Comparison of ENCODE assay signal across 14 cellular contexts in genomic region chr19:36149673-36150406, GRCh38. TPM values are rescaled to one million over a fixed set of nuclear protein-coding genes. Genes with fewer than 3 reads are reported as not detected.
DNase-seq lines count a peak whose midpoint lies in the region; ATAC-seq, FAIRE-seq and TF ChIP-seq lines count a peak whose summit lies in the region.
"Had no signal": no experiment of that assay in that cellular context is flagged by ENCODE, and none has a peak within 500 bp of the region (broad histone marks: within the 10 kb centered on the region; RNA-seq: fewer than 3 reads in every experiment).

No MANE protein-coding gene starts in this region.

- CTCF ChIA-PET in A549 (lab: Yijun Ruan, JAX) = interaction anchor here (0.6 to 7.2 kb wide), 5 partner anchors 18 to 89 kb away, joined by 3 to 67 read pairs (median 4); no protein-coding TSS in a partner anchor

- POLR2A ChIA-PET in A549 (lab: Yijun Ruan, JAX) = interaction anchor here (0.7 to 1.1 kb wide), 2 partner anchors 10 to 35 kb away, joined by 3 to 4 read pairs; partner anchors contain the start of genes CAPNS1, POLR2I and TBCB

- TF ChIP-seq RAD21 in A549 (conservative IDR thresholded peaks at IDR 0.05 in 1 of 2, IDR thresholded peaks at IDR 0.05 in 1 of 2) = no peak

- TF ChIP-seq CTCF in A549 (IDR thresholded peaks at IDR 0.05) (no peak), heart right ventricle (IDR thresholded peaks at IDR 0.05) (no peak)

- H3K4me1 Mint-ChIP-seq in T-helper 17 cell = peaks cover 9% of the 10 kb centered on the region

- H3K4me2 ChIP-seq in A549 = no peak overlapping the region

- H3K4me3 Mint-ChIP-seq in T-helper 17 cell = no peak overlapping the region
- H3K4me3 Mint-ChIP-seq: immature natural killer cell had no signal

- peak overlapping the region; percentile 49 for H3K27ac Mint-ChIP-seq in T-helper 17 cell

- H3K4me3 ChIP-seq in A549 (no peak overlapping the region), heart right ventricle (no peak overlapping the region)

- no peak for TF ChIP-seq EP300 in A549 (IDR thresholded peaks at IDR 0.05)

- H3K27ac ChIP-seq in A549 (no peak overlapping the region), heart right ventricle (peak overlapping the region in 7 of 10 donors; percentile 15 to 100 (median 98))

- intact Hi-C loops in heart right ventricle (cut with DNase I) = no loop called here

- FAIRE-seq in A549 (lab: Jason Lieb, UNC) = no peak
- FAIRE-seq: colon had no signal

- H3K27me3 Mint-ChIP-seq in T-helper 17 cell = no peaks in the 10 kb centered on the region

- no peaks in the 10 kb centered on the region for H3K27me3 ChIP-seq in heart right ventricle

- peaks cover 5 to 65% (median 56%) of the 10 kb centered on the region in 9 donors for H3K36me3 ChIP-seq in heart right ventricle

- H3K36me3 Mint-ChIP-seq in T-helper 17 cell (ENCODE audit: low read depth) = peaks cover 14% of the 10 kb centered on the region

- H3K4me1 ChIP-seq in A549 = no peaks in the 10 kb centered on the region
- H3K4me1 ChIP-seq in heart right ventricle = peaks cover 9 to 46% (median 27%) of the 10 kb centered on the region in 9 donors

- WGBS in A549 (ENCODE audit: missing lambda C conversion rate) = 91% methylated on average over 13 of the region's 13 CpGs
- 54 to 63% methylated on average over 13 of the region's 13 CpGs for WGBS in heart right ventricle, 2 donors

- no peak for DNase-seq in A549 (ENCODE audit: low read depth in 1 of 2, low spot score in 1 of 2)
- no peak for DNase-seq in T-helper 17 cell
- DNase-seq in heart right ventricle = peak in 1 of 2 donors; percentile 37
- DNase-seq in activated CD8-positive, alpha-beta memory T cell treated with anti-CD3 and anti-CD28 coated beads, Interleukin-2, amount 50 U/mL, for 48 hours = no peak
- DNase-seq: activated CD4-positive, CD25-positive, alpha-beta regulatory T cell; immature natural killer cell; NCI-H226; stimulated activated CD4-positive, alpha-beta T cell treated with anti-CD3 and anti-CD28 coated beads, Interleukin-1b, Interleukin-23, amount 100 ng/mL, for 48 hours had no signal

- peak; percentile 7 to 20; a peak in 4 of 6 replicates for ATAC-seq in A549
- no peak for ATAC-seq in T-helper 17 cell
- ATAC-seq in heart right ventricle = peak in 2 of 8 donors; percentile 1 to 4
- no peak for ATAC-seq in GM21717 (IDR thresholded peaks at IDR 0.05; ENCODE audit: unreplicated experiment)
- no peak for ATAC-seq in GM18517 (IDR thresholded peaks at IDR 0.05; ENCODE audit: unreplicated experiment)

- H3K9me3 ChIP-seq in A549 (no peaks in the 10 kb centered on the region), T-helper 17 cell (ENCODE audit: control insufficient read depth, low read length, poor library complexity, severe bottlenecking) (no peaks in the 10 kb centered on the region), heart right ventricle (no peaks in the 10 kb centered on the region)

- no peak for TF ChIP-seq POLR2A in A549 (IDR thresholded peaks at IDR 0.05; ENCODE audit: low read length)

TF ChIP-seq in A549, 52 proteins besides CTCF, POLR2A, EP300 and RAD21:
- TF ChIP-seq CBX2 (IDR thresholded peaks at IDR 0.05; ENCODE audit: borderline replicate concordance, low read depth) (no peak), JUNB (IDR thresholded peaks at IDR 0.05) (no peak), POLR2AphosphoS2 (conservative IDR thresholded peaks at IDR 0.05; ENCODE audit: low read length) (no peak), BHLHE40 (IDR thresholded peaks at IDR 0.05; ENCODE audit: low read depth, low read length) (no peak), PHF8 (IDR thresholded peaks at IDR 0.05; ENCODE audit: borderline replicate concordance, low read depth) (no peak), EHF (CRISPR knock-in tag; IDR thresholded peaks at IDR 0.05) (no peak), USF2 (IDR thresholded peaks at IDR 0.05) (no peak), CHD4 (IDR thresholded peaks at IDR 0.05; ENCODE audit: borderline replicate concordance) (no peak), CHD2 (IDR thresholded peaks at IDR 0.05; ENCODE audit: low read length, partially characterized antibody) (no peak), ZC3H11A (IDR thresholded peaks at IDR 0.05) (no peak)

RNA-seq across cellular contexts. Expression of gene COX7A1, which starts 2.4 kb away (rescaled TPM):
- not detected in 2 replicates for polyA plus RNA-seq in A549 (2011; rRNA removed)
- polyA plus RNA-seq in A549 (2012; cell fraction: cytosol; rRNA removed) = not detected in 2 replicates
- polyA plus RNA-seq in A549 (2012; cell fraction: nucleus; rRNA removed) = not detected in 2 replicates
- not detected in 3 replicates for polyA plus RNA-seq in A549 (2017; fragmentation: RNase III; extraction: RNeasy Plus Mini Kit Qiagen cat#74134 plus additional on column Dnase treatment)
- polyA minus RNA-seq in A549 (2011; rRNA and poly(A)+ RNA removed) = not detected in 2 replicates
- not detected for total RNA-seq in T-helper 17 cell
- 1,000 to 10,000 TPM; 1,564 to 3,571 (median 2,793) TPM for total RNA-seq in heart right ventricle
- 1,000 to 10,000 TPM in 1 of 2 donors, 100 to 1,000 TPM in 1; 850 to 2,441 TPM for polyA plus RNA-seq in heart right ventricle
- total RNA-seq: HT-29 had no signal
- polyA plus RNA-seq: immature natural killer cell had no signal

RNA-seq across cellular contexts. Expression of gene CAPNS1, which starts 10.0 kb away (rescaled TPM):
- polyA plus RNA-seq in A549 (2011; rRNA removed) = 1,014 and 1,236 TPM in 2 replicates
- polyA plus RNA-seq in A549 (2012; cell fraction: cytosol; rRNA removed) = 1,125 and 1,682 TPM in 2 replicates
- polyA plus RNA-seq in A549 (2012; cell fraction: nucleus; rRNA removed) = 829 and 1,189 TPM in 2 replicates
- polyA plus RNA-seq in A549 (2017; fragmentation: RNase III; extraction: RNeasy Plus Mini Kit Qiagen cat#74134 plus additional on column Dnase treatment) = 1,540 to 1,639 TPM (median 1,551 TPM) in 3 replicates
- polyA minus RNA-seq in A549 (2011; rRNA and poly(A)+ RNA removed) = 1,088 and 1,267 TPM in 2 replicates
- 100 to 1,000 TPM; 323 to 327 TPM for total RNA-seq in T-helper 17 cell
- 1,000 to 10,000 TPM in 1 of 10 donors, 100 to 1,000 TPM in 9; 800 to 1,095 (median 894) TPM for total RNA-seq in heart right ventricle
- 1,000 to 10,000 TPM in 1 of 2 donors, 100 to 1,000 TPM in 1; 745 to 1,027 TPM for polyA plus RNA-seq in heart right ventricle

RNA-seq across cellular contexts. Expression of gene TBCB, which starts 34.6 kb away (rescaled TPM):
- polyA plus RNA-seq in A549 (2011; rRNA removed) (384 and 395 TPM in 2 replicates), A549 (2017; fragmentation: RNase III; extraction: RNeasy Plus Mini Kit Qiagen cat#74134 plus additional on column Dnase treatment) (352 to 400 TPM (median 397 TPM) in 3 replicates), heart right ventricle (100 to 1,000 TPM; 142 to 193 TPM)
- 1,257 and 1,314 TPM in 2 replicates for polyA plus RNA-seq in A549 (2012; cell fraction: cytosol; rRNA removed)
- 726 and 838 TPM in 2 replicates for polyA plus RNA-seq in A549 (2012; cell fraction: nucleus; rRNA removed)
- 256 and 287 TPM in 2 replicates for polyA minus RNA-seq in A549 (2011; rRNA and poly(A)+ RNA removed)
- total RNA-seq in T-helper 17 cell (100 to 1,000 TPM; 127 to 131 TPM), heart right ventricle (100 to 1,000 TPM in 4 of 10 donors, 10 to 100 TPM in 6; 73.0 to 134 (median 97.3) TPM)

RNA-seq across cellular contexts. Expression of gene POLR2I, which starts 35.2 kb away (rescaled TPM):
- 107 and 123 TPM in 2 replicates for polyA plus RNA-seq in A549 (2011; rRNA removed)
- polyA plus RNA-seq in A549 (2012; cell fraction: cytosol; rRNA removed) = 490 and 587 TPM in 2 replicates
- polyA plus RNA-seq in A549 (2012; cell fraction: nucleus; rRNA removed) = 232 and 242 TPM in 2 replicates
- 264 to 284 TPM (median 277 TPM) in 3 replicates for polyA plus RNA-seq in A549 (2017; fragmentation: RNase III; extraction: RNeasy Plus Mini Kit Qiagen cat#74134 plus additional on column Dnase treatment)
- polyA minus RNA-seq in A549 (2011; rRNA and poly(A)+ RNA removed) = 379 and 495 TPM in 2 replicates
- total RNA-seq in T-helper 17 cell = 10 to 100 TPM; 26.4 to 28.2 TPM
- 100 to 1,000 TPM in 6 of 10 donors, 10 to 100 TPM in 4; 83.7 to 139 (median 105) TPM for total RNA-seq in heart right ventricle
- 100 to 1,000 TPM; 153 TPM for polyA plus RNA-seq in heart right ventricle

RNA-seq across cellular contexts. Expression of gene OVOL3, which starts 38.9 kb away (rescaled TPM):
- polyA plus RNA-seq in A549 (2011; rRNA removed) = not detected in 2 replicates
- 0.43 and 0.70 TPM in 2 replicates for polyA plus RNA-seq in A549 (2012; cell fraction: cytosol; rRNA removed)
- polyA plus RNA-seq in A549 (2012; cell fraction: nucleus; rRNA removed) = 3.4 and 6.1 TPM in 2 replicates
- 0.14 to 0.63 TPM (median 0.31 TPM) in 3 replicates for polyA plus RNA-seq in A549 (2017; fragmentation: RNase III; extraction: RNeasy Plus Mini Kit Qiagen cat#74134 plus additional on column Dnase treatment)
- not detected in 2 replicates for polyA minus RNA-seq in A549 (2011; rRNA and poly(A)+ RNA removed)
- not detected for total RNA-seq in T-helper 17 cell
- not detected for total RNA-seq in heart right ventricle
- polyA plus RNA-seq in heart right ventricle = not detected
- total RNA-seq: HT-29, posterior vena cava had no signal
- polyA plus RNA-seq: adipose tissue, immature natural killer cell had no signal

Comparison
In these comparisons a context has a peak if more than half of its experiments do, and no peak if none do; other contexts are left out.
1. ATAC-seq: peak in A549 (2 of 2); none in T-helper 17 cell (single experiment), GM21717 (single experiment) and GM18517 (single experiment).
2. H3K27ac ChIP-seq: peak in heart right ventricle (7 of 10); none in A549 (0 of 2).
3. RNA of gene COX7A1, which starts 2.4 kb away (total RNA-seq): 1,564 to 3,571 TPM in heart right ventricle; not detected in T-helper 17 cell; every median in the first group is over 1,000 times any median in the second.